1 cellular context compared by ENCODE assay signal in the genomic region with DNA sequence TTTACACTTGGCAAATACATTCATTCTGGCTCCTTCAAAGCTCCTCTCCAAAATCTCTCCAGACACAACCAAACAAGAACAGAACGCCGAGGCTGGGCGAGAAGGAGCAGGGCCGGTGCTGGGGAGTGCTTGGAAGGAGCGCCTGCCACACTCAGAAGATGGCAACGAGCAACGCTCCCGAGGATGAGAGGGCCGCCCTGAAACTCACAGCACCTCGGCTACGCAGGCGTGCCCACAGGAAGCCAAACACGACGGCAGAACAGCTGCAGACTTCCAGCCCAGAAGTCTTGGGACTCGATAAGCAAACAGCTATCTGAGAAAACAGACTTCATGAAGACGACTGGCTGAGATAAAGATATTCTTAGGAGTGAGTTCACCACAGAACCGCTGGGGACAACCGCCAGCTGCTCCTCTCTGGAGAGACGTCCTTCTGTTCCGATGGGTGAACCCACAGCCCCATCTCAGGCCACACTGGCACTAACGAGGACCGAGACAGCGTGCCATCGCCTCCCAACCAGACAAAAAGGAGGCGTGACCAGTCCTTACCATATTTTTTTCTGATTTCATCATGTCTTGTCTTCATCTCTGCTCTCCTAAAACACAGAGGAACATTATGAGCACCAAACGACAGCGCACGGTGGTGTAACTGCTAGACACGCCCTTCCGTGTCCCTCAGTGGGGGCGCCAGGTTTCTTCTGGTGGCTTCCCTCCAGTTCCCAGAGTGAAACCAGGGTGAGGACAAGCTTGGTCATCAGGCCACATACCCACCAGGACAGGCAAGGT.
A peak's percentile ranks its signal among the peaks of the same experiment; 100 is the strongest.
TF ChIP-seq lines count a peak whose summit lies in the region.

No MANE protein-coding gene starts in this region.

TF ChIP-seq in K562, 482 proteins besides CTCF, POLR2A, EP300 and RAD21 (continued from another document and continues in another):
- TF ChIP-seq EWSR1 (IDR thresholded peaks at IDR 0.05; ENCODE audit: borderline replicate concordance, low read depth, partially characterized antibody) (no peak), ZNF639 (CRISPR knock-in tag; conservative IDR thresholded peaks at IDR 0.05 in 1 of 2, IDR thresholded peaks at IDR 0.05 in 1 of 2) (peak in 1 of 2 experiments; percentile 96; a peak in 2 of 4 replicates), SIN3A (IDR thresholded peaks at IDR 0.05; ENCODE audit: borderline replicate concordance in 2 of 2, control insufficient read depth in 1 of 2, low read depth in 2 of 2, low read length in 2 of 2) (peak in 1 of 2 experiments; percentile 79; a peak in 2 of 4 replicates), RREB1 (CRISPR knock-in tag; IDR thresholded peaks at IDR 0.05) (peak; percentile 37), RBM39 (optimal IDR thresholded peaks at IDR 0.05; ENCODE audit: low read depth, low read length) (no peak), RBM15 (IDR thresholded peaks at IDR 0.05; ENCODE audit: insufficient read depth, low read length) (no peak), U2AF1 (optimal IDR thresholded peaks at IDR 0.05; ENCODE audit: low read depth, low read length) (no peak), ADNP (tag; IDR thresholded peaks at IDR 0.05) (no peak), SP2 (IDR thresholded peaks at IDR 0.05; ENCODE audit: extremely low read depth, low read depth, low read length, poor library complexity, severe bottlenecking) (no peak), POLR2H (tag; IDR thresholded peaks at IDR 0.05; ENCODE audit: low read depth) (no peak), YBX1 (IDR thresholded peaks at IDR 0.05) (no peak), ZNF77 (CRISPR knock-in tag; IDR thresholded peaks at IDR 0.05) (no peak), TEAD2 (tag; IDR thresholded peaks at IDR 0.05) (no peak), TGIF2 (CRISPR knock-in tag; IDR thresholded peaks at IDR 0.05) (no peak), ZNF124 (CRISPR knock-in tag; IDR thresholded peaks at IDR 0.05) (no peak), NFATC3 (IDR thresholded peaks at IDR 0.05) (0 out of 2 replicates have a peak, but pooled peaks have one; percentile 47), NR2F6 (CRISPR knock-in tag; IDR thresholded peaks at IDR 0.05) (no peak), ZNF699 (CRISPR knock-in tag; IDR thresholded peaks at IDR 0.05; ENCODE audit: insufficient replicate concordance) (peak; percentile 39), CREB5 (CRISPR knock-in tag; IDR thresholded peaks at IDR 0.05) (no peak), ASH1L (IDR thresholded peaks at IDR 0.05; ENCODE audit: borderline replicate concordance, low read depth, partially characterized antibody) (no peak), MNT (conservative IDR thresholded peaks at IDR 0.05) (peak; percentile 77 to 89), XRCC5 (IDR thresholded peaks at IDR 0.05; ENCODE audit: low read depth, low read length) (peak; percentile 90; the same call in 1 of the 2 replicates), RCOR1 (IDR thresholded peaks at IDR 0.05; ENCODE audit: borderline replicate concordance in 1 of 2, low read depth in 2 of 2, low read length in 2 of 2) (peak; percentile 84 to 92), FOS (IDR thresholded peaks at IDR 0.05; ENCODE audit: extremely low read depth, insufficient read length) (no peak), HOXB6 (CRISPR knock-in tag; IDR thresholded peaks at IDR 0.05; ENCODE audit: borderline replicate concordance) (no peak), CHD1 (IDR thresholded peaks at IDR 0.05; ENCODE audit: low read length) (no peak), RFX5 (IDR thresholded peaks at IDR 0.05; ENCODE audit: low read depth, low read length) (no peak), POLR2AphosphoS2 (IDR thresholded peaks at IDR 0.05; ENCODE audit: low read length) (no peak), MEIS2 (IDR thresholded peaks at IDR 0.05; ENCODE audit: partially characterized antibody) (peak; percentile 45), ZNF408 (CRISPR knock-in tag; IDR thresholded peaks at IDR 0.05; ENCODE audit: low read depth) (no peak), ZNF707 (CRISPR knock-in tag; conservative IDR thresholded peaks at IDR 0.05) (0 out of 2 replicates have a peak, but pooled peaks have one; percentile 42), ILK (tag; IDR thresholded peaks at IDR 0.05; ENCODE audit: borderline replicate concordance, low read depth) (no peak), ZNF23 (CRISPR knock-in tag; IDR thresholded peaks at IDR 0.05) (no peak), KAT8 (IDR thresholded peaks at IDR 0.05; ENCODE audit: low read depth) (no peak), TAF1 (IDR thresholded peaks at IDR 0.05; ENCODE audit: control insufficient read depth, extremely low read depth, insufficient read depth, low read length, severe bottlenecking) (peak; percentile 44), ZNF589 (CRISPR knock-in tag; IDR thresholded peaks at IDR 0.05; ENCODE audit: low read depth) (peak; percentile 99), ZNF717 (CRISPR knock-in tag; IDR thresholded peaks at IDR 0.05) (no peak), KAT7 (CRISPR knock-in tag; IDR thresholded peaks at IDR 0.05; ENCODE audit: borderline replicate concordance) (peak; percentile 18; the same call in 1 of the 2 replicates), IFI16 (CRISPR knock-in tag; IDR thresholded peaks at IDR 0.05) (0 out of 2 replicates have a peak, but pooled peaks have one; percentile 11), TEAD4 (IDR thresholded peaks at IDR 0.05; ENCODE audit: low read length) (peak; percentile 99), TEAD4 (CRISPR knock-in tag; IDR thresholded peaks at IDR 0.05; ENCODE audit: borderline replicate concordance) (no peak), ZNF780A (CRISPR knock-in tag; IDR thresholded peaks at IDR 0.05) (no peak), MCM3 (IDR thresholded peaks at IDR 0.05) (no peak)
- TF ChIP-seq, protein P1, sequence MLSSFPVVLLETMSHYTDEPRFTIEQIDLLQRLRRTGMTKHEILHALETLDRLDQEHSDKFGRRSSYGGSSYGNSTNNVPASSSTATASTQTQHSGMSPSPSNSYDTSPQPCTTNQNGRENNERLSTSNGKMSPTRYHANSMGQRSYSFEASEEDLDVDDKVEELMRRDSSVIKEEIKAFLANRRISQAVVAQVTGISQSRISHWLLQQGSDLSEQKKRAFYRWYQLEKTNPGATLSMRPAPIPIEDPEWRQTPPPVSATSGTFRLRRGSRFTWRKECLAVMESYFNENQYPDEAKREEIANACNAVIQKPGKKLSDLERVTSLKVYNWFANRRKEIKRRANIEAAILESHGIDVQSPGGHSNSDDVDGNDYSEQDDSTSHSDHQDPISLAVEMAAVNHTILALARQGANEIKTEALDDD (IDR thresholded peaks at IDR 0.05): peak; percentile 68
- TF ChIP-seq, protein P2, sequence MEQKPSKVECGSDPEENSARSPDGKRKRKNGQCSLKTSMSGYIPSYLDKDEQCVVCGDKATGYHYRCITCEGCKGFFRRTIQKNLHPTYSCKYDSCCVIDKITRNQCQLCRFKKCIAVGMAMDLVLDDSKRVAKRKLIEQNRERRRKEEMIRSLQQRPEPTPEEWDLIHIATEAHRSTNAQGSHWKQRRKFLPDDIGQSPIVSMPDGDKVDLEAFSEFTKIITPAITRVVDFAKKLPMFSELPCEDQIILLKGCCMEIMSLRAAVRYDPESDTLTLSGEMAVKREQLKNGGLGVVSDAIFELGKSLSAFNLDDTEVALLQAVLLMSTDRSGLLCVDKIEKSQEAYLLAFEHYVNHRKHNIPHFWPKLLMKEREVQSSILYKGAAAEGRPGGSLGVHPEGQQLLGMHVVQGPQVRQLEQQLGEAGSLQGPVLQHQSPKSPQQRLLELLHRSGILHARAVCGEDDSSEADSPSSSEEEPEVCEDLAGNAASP (IDR thresholded peaks at IDR 0.05): no peak
- TF ChIP-seq, protein P3, sequence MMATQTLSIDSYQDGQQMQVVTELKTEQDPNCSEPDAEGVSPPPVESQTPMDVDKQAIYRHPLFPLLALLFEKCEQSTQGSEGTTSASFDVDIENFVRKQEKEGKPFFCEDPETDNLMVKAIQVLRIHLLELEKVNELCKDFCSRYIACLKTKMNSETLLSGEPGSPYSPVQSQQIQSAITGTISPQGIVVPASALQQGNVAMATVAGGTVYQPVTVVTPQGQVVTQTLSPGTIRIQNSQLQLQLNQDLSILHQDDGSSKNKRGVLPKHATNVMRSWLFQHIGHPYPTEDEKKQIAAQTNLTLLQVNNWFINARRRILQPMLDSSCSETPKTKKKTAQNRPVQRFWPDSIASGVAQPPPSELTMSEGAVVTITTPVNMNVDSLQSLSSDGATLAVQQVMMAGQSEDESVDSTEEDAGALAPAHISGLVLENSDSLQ (IDR thresholded peaks at IDR 0.05): no peak
